ENCODE assay signal across 1 cellular context in genomic region chr2:73235315-73236028, GRCh38.
TF ChIP-seq lines count a peak whose summit lies in the region.

No MANE protein-coding gene starts in this region.

TF ChIP-seq in H1, 55 proteins besides CTCF, POLR2A, EP300 and RAD21:
- TF ChIP-seq POLR2AphosphoS5 (IDR thresholded peaks at IDR 0.05; ENCODE audit: low read depth, low read length) (no peak), SRF (IDR thresholded peaks at IDR 0.05; ENCODE audit: low read depth, low read length) (no peak), GTF2F1 (IDR thresholded peaks at IDR 0.05; ENCODE audit: borderline replicate concordance, low read depth, low read length) (no peak), SP4 (IDR thresholded peaks at IDR 0.05; ENCODE audit: low read length) (no peak), RFX5 (IDR thresholded peaks at IDR 0.05; ENCODE audit: borderline replicate concordance, low read depth, low read length) (no peak), RXRA (IDR thresholded peaks at IDR 0.05; ENCODE audit: insufficient read depth, low read depth, low read length) (no peak), SIN3A (conservative IDR thresholded peaks at IDR 0.05 in 1 of 2, IDR thresholded peaks at IDR 0.05 in 1 of 2; ENCODE audit: low read depth in 1 of 2, low read length in 2 of 2) (no peak), SIRT6 (IDR thresholded peaks at IDR 0.05; ENCODE audit: low read length) (no peak), CEBPB (IDR thresholded peaks at IDR 0.05; ENCODE audit: low read depth, low read length) (no peak), CTBP2 (IDR thresholded peaks at IDR 0.05; ENCODE audit: borderline replicate concordance, insufficient read depth, insufficient read length, low read length) (no peak), CBX5 (IDR thresholded peaks at IDR 0.05; ENCODE audit: low read depth, low read length) (no peak)
TF ChIP-seq in H1: peak in this region for 0.
